25 cellular contexts compared by ENCODE assay signal in the genomic region with DNA sequence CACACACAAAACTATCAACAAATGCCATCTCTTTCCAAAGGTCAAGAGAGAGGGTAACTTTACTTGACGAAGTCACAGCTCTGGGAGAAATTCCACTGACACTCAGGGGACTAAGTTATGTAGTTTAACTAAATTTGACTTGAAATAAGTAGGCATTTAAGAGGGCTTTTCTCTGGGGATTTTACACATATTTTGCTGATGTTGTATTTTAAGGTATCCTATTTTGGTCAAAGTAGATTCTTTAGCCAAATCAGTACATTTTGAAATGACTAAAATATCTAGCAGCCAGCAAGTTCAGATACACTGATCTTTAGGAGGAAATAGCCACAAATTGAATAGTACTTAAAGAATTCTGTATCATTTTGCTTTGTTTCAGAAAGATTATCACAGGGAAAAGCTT.
"Had no signal": no experiment of that assay in that cellular context is flagged by ENCODE, and none has a peak within 500 bp of the region (broad histone marks: within the 10 kb centered on the region; RNA-seq: fewer than 3 reads in every experiment).

No MANE protein-coding gene starts in this region.

- H3K36me3 ChIP-seq: left ventricle myocardium inferior, pancreas, prostate gland, right atrium auricular region, stomach, thyroid gland, upper lobe of right lung had no signal

- H3K4me3 Mint-ChIP-seq: mesothelial cell of epicardium; naive B cell; natural killer cell; stimulated activated naive B cell treated with anti-CD40 and anti-IgM and Interleukin-4, amounts not matched to agents 10 μg/mL and 1 μg/mL and 100 μg/mL, for 72 hours had no signal

- H3K9me3 ChIP-seq: left ventricle myocardium inferior, pancreas, prostate gland, right atrium auricular region, stomach, testis, thyroid gland, upper lobe of right lung had no signal

- H3K4me1 Mint-ChIP-seq: naive B cell; natural killer cell; stimulated activated naive B cell treated with anti-CD40 and anti-IgM and Interleukin-4, amounts not matched to agents 10 μg/mL and 1 μg/mL and 100 μg/mL, for 72 hours had no signal

- H3K27ac ChIP-seq: hepatocyte, left ventricle myocardium inferior, pancreas, prostate gland, right atrium auricular region, skin epidermis, stomach, testis, thyroid gland, upper lobe of right lung had no signal

- ATAC-seq: natural killer cell; pancreas; sciatic nerve; stimulated activated naive B cell treated with anti-CD40 and anti-IgM and Interleukin-4, amounts not matched to agents 10 μg/mL and 1 μg/mL and 100 μg/mL, for 72 hours; stimulated activated naive CD8-positive, alpha-beta T cell treated with anti-CD3 and anti-CD28 coated beads, Interleukin-15, Interleukin-2, amounts not matched to agents 100 U/mL and 50 U/mL, for 24 hours had no signal

- DNase-seq: islet precursor cell; left ventricle myocardium inferior; mesendoderm; naive B cell; natural killer cell; pancreas; stimulated activated CD4-positive, alpha-beta T cell treated with anti-CD3 and anti-CD28 coated beads, Interleukin-12 subunit alpha, Interleukin-12 subunit beta, amount 100 ng/mL, for 4 hours; stimulated activated CD4-positive, alpha-beta T cell treated with anti-CD3 and anti-CD28 coated beads, Interleukin-15, amount 100 ng/mL, for 24 hours; stimulated activated CD4-positive, alpha-beta T cell treated with anti-CD3 and anti-CD28 coated beads, Interleukin-2, amount 100 ng/mL, for 24 hours; stimulated activated CD4-positive, alpha-beta T cell treated with anti-CD3 and anti-CD28 coated beads, Interleukin-4, amount 100 ng/mL, for 1 hour; stimulated activated naive B cell treated with anti-CD40 and anti-IgM and Interleukin-4, amounts not matched to agents 10 μg/mL and 1 μg/mL and 100 μg/mL, for 72 hours; stimulated activated naive CD8-positive, alpha-beta T cell treated with anti-CD3 and anti-CD28 coated beads, Interleukin-15, Interleukin-2, amounts not matched to agents 100 U/mL and 50 U/mL, for 24 hours; stomach; testis; trophoblast cell; upper lobe of right lung had no signal

- H3K4me3 ChIP-seq: hepatocyte, left ventricle myocardium inferior, lung, pancreas, prostate gland, right atrium auricular region, skin epidermis, stomach, testis, thyroid gland, upper lobe of right lung had no signal

- FAIRE-seq: pancreas, urothelium cell line had no signal

- H2AFZ ChIP-seq: hepatocyte had no signal

- H3K27me3 Mint-ChIP-seq: stimulated activated naive B cell treated with anti-CD40 and anti-IgM and Interleukin-4, amounts not matched to agents 10 μg/mL and 1 μg/mL and 100 μg/mL, for 72 hours had no signal

- H3K4me2 ChIP-seq: hepatocyte had no signal

- H3K4me1 ChIP-seq: pancreas, testis, upper lobe of right lung had no signal

- H3K9me3 Mint-ChIP-seq: mesothelial cell of epicardium; naive B cell; natural killer cell; stimulated activated naive B cell treated with anti-CD40 and anti-IgM and Interleukin-4, amounts not matched to agents 10 μg/mL and 1 μg/mL and 100 μg/mL, for 72 hours had no signal

- H3K27me3 ChIP-seq: hepatocyte, pancreas, right atrium auricular region, stomach, testis, thyroid gland, upper lobe of right lung had no signal

- H3K27ac Mint-ChIP-seq: mesothelial cell of epicardium; naive B cell; natural killer cell; stimulated activated naive B cell treated with anti-CD40 and anti-IgM and Interleukin-4, amounts not matched to agents 10 μg/mL and 1 μg/mL and 100 μg/mL, for 72 hours had no signal

- H3K36me3 Mint-ChIP-seq: mesothelial cell of epicardium; naive B cell; natural killer cell; stimulated activated naive B cell treated with anti-CD40 and anti-IgM and Interleukin-4, amounts not matched to agents 10 μg/mL and 1 μg/mL and 100 μg/mL, for 72 hours had no signal
